Comparison of ENCODE assay signal across 21 cellular contexts in the genomic region with DNA sequence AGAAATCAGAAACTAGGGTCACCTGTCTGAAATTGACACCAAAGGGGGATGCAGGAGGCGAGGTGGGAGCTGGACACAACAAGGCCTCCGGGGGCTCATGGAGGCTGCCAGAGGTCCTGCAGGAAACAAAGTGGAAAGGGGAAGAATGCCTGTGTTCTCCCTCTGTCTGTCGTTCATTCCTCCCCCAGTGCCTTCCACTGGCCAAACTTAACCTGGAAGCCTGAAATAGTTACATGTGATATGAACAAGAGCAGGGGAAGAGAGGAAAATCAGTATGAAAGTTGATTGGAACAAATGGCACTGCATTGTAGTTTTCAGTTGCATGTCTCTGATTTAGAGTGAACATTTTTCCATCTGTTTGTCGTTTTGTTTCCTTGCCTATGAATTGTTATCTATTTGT.
DNase-seq lines count a peak whose midpoint lies in the region; ATAC-seq, FAIRE-seq and TF ChIP-seq lines count a peak whose summit lies in the region.
"Had no signal": no experiment of that assay in that cellular context is flagged by ENCODE, and none has a peak within 500 bp of the region (broad histone marks: within the 10 kb centered on the region; RNA-seq: fewer than 3 reads in every experiment).

No MANE protein-coding gene starts in this region.

- 0 out of 2 replicates have a peak, but pooled peaks cover 3% of the 10 kb centered on the region for H3K9me2 ChIP-seq in GM23338 (ENCODE audit: insufficient read depth)
- no peaks in the 10 kb centered on the region for H3K9me2 ChIP-seq in Loucy (replicated peaks; ENCODE audit: low read depth, low read length)

- H3K27ac ChIP-seq in right cardiac atrium (ENCODE audit: low read length) (no peak overlapping the region), GM23338 (ENCODE audit: low read depth) (no peak overlapping the region)
- H3K27ac ChIP-seq: GM23248 had no signal

- H3K4me2 ChIP-seq in GM23338 (no peak overlapping the region), Loucy (ENCODE audit: low read depth, low read length, poor library complexity, severe bottlenecking) (no peak overlapping the region)

- H3K79me2 ChIP-seq in GM23338 (replicated peaks; ENCODE audit: insufficient read depth) (no peaks in the 10 kb centered on the region), Loucy (ENCODE audit: insufficient read depth, low read length) (no peaks in the 10 kb centered on the region)

- H3K4me3 Mint-ChIP-seq in GM23338, result no peak overlapping the region
- H3K4me3 Mint-ChIP-seq in glutamatergic neuron (ENCODE audit: unreplicated experiment), result peak overlapping the region; percentile 36
- H3K4me3 Mint-ChIP-seq in type B pancreatic cell, result no peak overlapping the region
- H3K4me3 Mint-ChIP-seq: CD4-positive, alpha-beta memory T cell; HFFc6 had no signal

- no peaks in the 10 kb centered on the region for H3K4me1 Mint-ChIP-seq in GM23338
- H3K4me1 Mint-ChIP-seq in glutamatergic neuron (ENCODE audit: low read depth, unreplicated experiment), result peaks cover 15% of the 10 kb centered on the region
- peaks cover 25% of the 10 kb centered on the region for H3K4me1 Mint-ChIP-seq in type B pancreatic cell (ENCODE audit: unreplicated experiment)
- H3K4me1 Mint-ChIP-seq: CD4-positive, alpha-beta memory T cell had no signal

- H3K9me3 Mint-ChIP-seq in GM23338 (no peaks in the 10 kb centered on the region), glutamatergic neuron (ENCODE audit: unreplicated experiment) (peaks cover 2% of the 10 kb centered on the region), type B pancreatic cell (no peaks in the 10 kb centered on the region)
- H3K9me3 Mint-ChIP-seq: HFFc6 had no signal

- H3K4me1 ChIP-seq in right cardiac atrium (ENCODE audit: control insufficient read depth, insufficient read depth, low read length) (no peaks in the 10 kb centered on the region), GM23338 (ENCODE audit: insufficient read depth) (no peaks in the 10 kb centered on the region), Loucy (ENCODE audit: insufficient read depth, low read length, poor library complexity, severe bottlenecking) (peaks cover 28% of the 10 kb centered on the region)
- H3K4me1 ChIP-seq: HAP-1 had no signal

- H3K36me3 Mint-ChIP-seq in GM23338 (ENCODE audit: low read depth) (no peaks in the 10 kb centered on the region), glutamatergic neuron (ENCODE audit: unreplicated experiment) (no peaks in the 10 kb centered on the region), type B pancreatic cell (no peaks in the 10 kb centered on the region)
- H3K36me3 Mint-ChIP-seq: CD4-positive, alpha-beta memory T cell had no signal

- no peaks in the 10 kb centered on the region for H3K36me3 ChIP-seq in GM23338 (ENCODE audit: insufficient read depth)
- H3K36me3 ChIP-seq in Loucy (ENCODE audit: insufficient read depth, low read length), result no peaks in the 10 kb centered on the region
- H3K36me3 ChIP-seq: HAP-1 had no signal

- H3K27me3 Mint-ChIP-seq in GM23338 (ENCODE audit: insufficient read depth, low read depth, poor library complexity) (no peaks in the 10 kb centered on the region), glutamatergic neuron (ENCODE audit: unreplicated experiment) (no peaks in the 10 kb centered on the region), type B pancreatic cell (peaks cover 4% of the 10 kb centered on the region)

- DNase-seq in Right ventricle myocardium superior (no peak), right cardiac atrium (no peak), GM23338 (ENCODE audit: low spot score) (peak; percentile 6), glutamatergic neuron (no peak), type B pancreatic cell (ENCODE audit: extremely low spot score, unreplicated experiment) (no peak), frontal cortex (ENCODE audit: low spot score in 2 of 2) (no peak), DMS 273 (lab: John Stamatoyannopoulos, UW; ENCODE audit: unreplicated experiment) (no peak)
- DNase-seq: C1 segment of cervical spinal cord; Calu3; CD4-positive, alpha-beta memory T cell; COR-L47; DMS153; EL; GDM1; GM23248; HFFc6 had no signal

- TF ChIP-seq CTCF in GM23338 (conservative IDR thresholded peaks at IDR 0.05; ENCODE audit: low read depth in 2 of 2) (no peak), Loucy (conservative IDR thresholded peaks at IDR 0.05; ENCODE audit: low read length) (no peak), glutamatergic neuron (IDR thresholded peaks at IDR 0.05; ENCODE audit: partially characterized antibody, unreplicated experiment) (no peak), type B pancreatic cell (conservative IDR thresholded peaks at IDR 0.05) (no peak)

- no peak overlapping the region for H3K27ac Mint-ChIP-seq in GM23338
- H3K27ac Mint-ChIP-seq in glutamatergic neuron (ENCODE audit: unreplicated experiment), result peak overlapping the region; percentile 63
- H3K27ac Mint-ChIP-seq in type B pancreatic cell, result no peak overlapping the region
- H3K27ac Mint-ChIP-seq: CD4-positive, alpha-beta memory T cell; HFFc6 had no signal

- H3F3A ChIP-seq in GM23338 (replicated peaks; ENCODE audit: low read depth), result no peaks in the 10 kb centered on the region
- 0 out of 2 replicates have a peak, but pooled peaks cover 4% of the 10 kb centered on the region for H3F3A ChIP-seq in Loucy (ENCODE audit: low read depth)

- no peak for FAIRE-seq in frontal cortex (lab: Jason Lieb, UNC)
- FAIRE-seq: GM12878, GM19239, H54 had no signal

- H3K9me3 ChIP-seq in right cardiac atrium (ENCODE audit: control insufficient read depth, low read length) (no peaks in the 10 kb centered on the region), Loucy (ENCODE audit: insufficient read depth, low read depth, low read length) (no peaks in the 10 kb centered on the region)
- H3K9me3 ChIP-seq: HAP-1 had no signal

- whole genome bisulfite sequencing in right cardiac atrium, result 62% methylated on average over 4 of the region's 4 CpGs

- no peaks in the 10 kb centered on the region for H4K20me1 ChIP-seq in GM23338 (replicated peaks; ENCODE audit: insufficient read depth)
- H4K20me1 ChIP-seq in Loucy (ENCODE audit: insufficient read depth, low read length, poor library complexity, severe bottlenecking), result no peaks in the 10 kb centered on the region

- no peak overlapping the region for H2AFZ ChIP-seq in GM23338
- H2AFZ ChIP-seq in Loucy (ENCODE audit: low read length), result peak overlapping the region; percentile 41; the same call in 1 of the 2 replicates
- H2AFZ ChIP-seq: GM23248 had no signal

- H3K27me3 ChIP-seq in right cardiac atrium (ENCODE audit: control insufficient read depth, insufficient read depth), result peaks cover 3% of the 10 kb centered on the region
- H3K27me3 ChIP-seq in GM23338 (ENCODE audit: insufficient read depth), result no peaks in the 10 kb centered on the region
- H3K27me3 ChIP-seq in Loucy (ENCODE audit: insufficient read depth, low read length, poor library complexity, severe bottlenecking), result no peaks in the 10 kb centered on the region

- no peak overlapping the region for H3K9ac ChIP-seq in Loucy (ENCODE audit: low read depth, low read length, poor library complexity, severe bottlenecking)
- H3K9ac ChIP-seq: GM23248 had no signal

- intact Hi-C loops in Right ventricle myocardium superior (cut with DNase I) (no loop called here), right cardiac atrium (cut with DNase I) (no loop called here)

- no peak overlapping the region for H3K4me3 ChIP-seq in right cardiac atrium (ENCODE audit: low read length)
- H3K4me3 ChIP-seq in GM23338, result no peak overlapping the region
- no peak overlapping the region for H3K4me3 ChIP-seq in Loucy (ENCODE audit: low read length, poor library complexity, severe bottlenecking)
- H3K4me3 ChIP-seq: GM12878, GM23248, HAP-1 had no signal

- ATAC-seq in Right ventricle myocardium superior (ENCODE audit: poor library complexity) (peak; percentile 70), right cardiac atrium (no peak), GM23338 (no peak)
- ATAC-seq: GM12878 had no signal

TF ChIP-seq in GM23338, 12 proteins besides CTCF, POLR2A, EP300 and RAD21:
- TF ChIP-seq CREB1 (CRISPR knock-in tag; IDR thresholded peaks at IDR 0.05; ENCODE audit: low read depth), result no peak
- TF ChIP-seq, protein P1, sequence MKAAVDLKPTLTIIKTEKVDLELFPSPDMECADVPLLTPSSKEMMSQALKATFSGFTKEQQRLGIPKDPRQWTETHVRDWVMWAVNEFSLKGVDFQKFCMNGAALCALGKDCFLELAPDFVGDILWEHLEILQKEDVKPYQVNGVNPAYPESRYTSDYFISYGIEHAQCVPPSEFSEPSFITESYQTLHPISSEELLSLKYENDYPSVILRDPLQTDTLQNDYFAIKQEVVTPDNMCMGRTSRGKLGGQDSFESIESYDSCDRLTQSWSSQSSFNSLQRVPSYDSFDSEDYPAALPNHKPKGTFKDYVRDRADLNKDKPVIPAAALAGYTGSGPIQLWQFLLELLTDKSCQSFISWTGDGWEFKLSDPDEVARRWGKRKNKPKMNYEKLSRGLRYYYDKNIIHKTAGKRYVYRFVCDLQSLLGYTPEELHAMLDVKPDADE (IDR thresholded peaks at IDR 0.05), result no peak
- TF ChIP-seq, protein P2, sequence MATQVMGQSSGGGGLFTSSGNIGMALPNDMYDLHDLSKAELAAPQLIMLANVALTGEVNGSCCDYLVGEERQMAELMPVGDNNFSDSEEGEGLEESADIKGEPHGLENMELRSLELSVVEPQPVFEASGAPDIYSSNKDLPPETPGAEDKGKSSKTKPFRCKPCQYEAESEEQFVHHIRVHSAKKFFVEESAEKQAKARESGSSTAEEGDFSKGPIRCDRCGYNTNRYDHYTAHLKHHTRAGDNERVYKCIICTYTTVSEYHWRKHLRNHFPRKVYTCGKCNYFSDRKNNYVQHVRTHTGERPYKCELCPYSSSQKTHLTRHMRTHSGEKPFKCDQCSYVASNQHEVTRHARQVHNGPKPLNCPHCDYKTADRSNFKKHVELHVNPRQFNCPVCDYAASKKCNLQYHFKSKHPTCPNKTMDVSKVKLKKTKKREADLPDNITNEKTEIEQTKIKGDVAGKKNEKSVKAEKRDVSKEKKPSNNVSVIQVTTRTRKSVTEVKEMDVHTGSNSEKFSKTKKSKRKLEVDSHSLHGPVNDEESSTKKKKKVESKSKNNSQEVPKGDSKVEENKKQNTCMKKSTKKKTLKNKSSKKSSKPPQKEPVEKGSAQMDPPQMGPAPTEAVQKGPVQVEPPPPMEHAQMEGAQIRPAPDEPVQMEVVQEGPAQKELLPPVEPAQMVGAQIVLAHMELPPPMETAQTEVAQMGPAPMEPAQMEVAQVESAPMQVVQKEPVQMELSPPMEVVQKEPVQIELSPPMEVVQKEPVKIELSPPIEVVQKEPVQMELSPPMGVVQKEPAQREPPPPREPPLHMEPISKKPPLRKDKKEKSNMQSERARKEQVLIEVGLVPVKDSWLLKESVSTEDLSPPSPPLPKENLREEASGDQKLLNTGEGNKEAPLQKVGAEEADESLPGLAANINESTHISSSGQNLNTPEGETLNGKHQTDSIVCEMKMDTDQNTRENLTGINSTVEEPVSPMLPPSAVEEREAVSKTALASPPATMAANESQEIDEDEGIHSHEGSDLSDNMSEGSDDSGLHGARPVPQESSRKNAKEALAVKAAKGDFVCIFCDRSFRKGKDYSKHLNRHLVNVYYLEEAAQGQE (IDR thresholded peaks at IDR 0.05; ENCODE audit: unreplicated experiment), result no peak
- TF ChIP-seq ZNF114 (CRISPR knock-in tag; IDR thresholded peaks at IDR 0.05), result no peak
TF ChIP-seq in GM23338: peak in this region for 0.
